8 cellular contexts compared by ENCODE assay signal in genomic region chr11:75430692-75431532, GRCh38. TPM values are rescaled to one million over a fixed set of nuclear protein-coding genes. Genes with fewer than 3 reads are reported as not detected.
DNase-seq lines count a peak whose midpoint lies in the region; ATAC-seq and TF ChIP-seq lines count a peak whose summit lies in the region.

No MANE protein-coding gene starts in this region.

- H3K27ac Mint-ChIP-seq in activated naive CD4-positive, alpha-beta T cell treated with anti-CD3 and anti-CD28 coated beads, Interleukin-2, amount 10 ng/mL, durations not matched to agents 7 days and 5 days = peak overlapping the region; percentile 53
- no peak overlapping the region for H3K27ac Mint-ChIP-seq in activated CD4-positive, alpha-beta memory T cell treated with anti-CD3 and anti-CD28 coated beads for 36 hours

- H3K27ac ChIP-seq in thoracic aorta = peak overlapping the region; percentile 32 to 72

- no peak for ATAC-seq in thoracic aorta (ENCODE audit: insufficient number of reproducible peaks, low FRiP score, low read depth)

- peaks cover 3 to 32% of the 10 kb centered on the region in 2 donors for H3K4me1 ChIP-seq in thoracic aorta (ENCODE audit: control insufficient read depth in 1 of 2, low read depth in 2 of 2)

- intact Hi-C loops in activated CD4-positive, alpha-beta memory T cell treated with anti-CD3 and anti-CD28 coated beads for 36 hours (cut with micrococcal nuclease) = loop anchor here (2.0 kb wide), 1 partner anchor 30 kb away; no protein-coding TSS in a partner anchor

- no peaks in the 10 kb centered on the region for H3K27me3 ChIP-seq in thoracic aorta (replicated peaks; ENCODE audit: insufficient read depth)

- peaks cover 10% of the 10 kb centered on the region for H3K36me3 Mint-ChIP-seq in activated naive CD4-positive, alpha-beta T cell treated with anti-CD3 and anti-CD28 coated beads, Interleukin-2, amount 10 ng/mL, durations not matched to agents 7 days and 5 days
- peaks cover 6% of the 10 kb centered on the region for H3K36me3 Mint-ChIP-seq in activated CD4-positive, alpha-beta memory T cell treated with anti-CD3 and anti-CD28 coated beads for 36 hours

- peaks cover 7% of the 10 kb centered on the region for H3K9me3 Mint-ChIP-seq in activated naive CD4-positive, alpha-beta T cell treated with anti-CD3 and anti-CD28 coated beads, Interleukin-2, amount 10 ng/mL, durations not matched to agents 7 days and 5 days
- H3K9me3 Mint-ChIP-seq in activated CD4-positive, alpha-beta memory T cell treated with anti-CD3 and anti-CD28 coated beads for 36 hours = peaks cover 7% of the 10 kb centered on the region

- H3K9me3 ChIP-seq in iPS-18c (ENCODE audit: control insufficient read depth, insufficient read depth, low read length) (peaks cover 14% of the 10 kb centered on the region), thoracic aorta (peaks cover 4% of the 10 kb centered on the region)

- peak overlapping the region; percentile 65 for H3K4me3 Mint-ChIP-seq in activated naive CD4-positive, alpha-beta T cell treated with anti-CD3 and anti-CD28 coated beads, Interleukin-2, amount 10 ng/mL, durations not matched to agents 7 days and 5 days
- H3K4me3 Mint-ChIP-seq in activated CD4-positive, alpha-beta memory T cell treated with anti-CD3 and anti-CD28 coated beads for 36 hours = peak overlapping the region; percentile 52

- TF ChIP-seq CTCF in thoracic aorta (IDR thresholded peaks at IDR 0.05) = no peak

- peak overlapping the region; percentile 45; the same call in 1 of the 2 replicates for H3K4me3 ChIP-seq in iPS-18c (ENCODE audit: insufficient read depth, low read depth, low read length)
- peak overlapping the region; percentile 67 for H3K4me3 ChIP-seq in thoracic aorta

- no peaks in the 10 kb centered on the region for H3K36me3 ChIP-seq in thoracic aorta

- POLR2A ChIA-PET in activated CD4-positive, alpha-beta memory T cell treated with anti-CD3 and anti-CD28 coated beads for 36 hours (lab: Charles Lee) = interaction anchor here (1.1 kb wide), 1 partner anchor 30 kb away, joined by 4 read pairs; no protein-coding TSS in a partner anchor

- CTCF ChIA-PET in activated naive CD4-positive, alpha-beta T cell treated with anti-CD3 and anti-CD28 coated beads, Interleukin-2, amount 10 ng/mL, durations not matched to agents 7 days and 5 days (lab: Charles Lee) = interaction anchor here (0.6 to 1.4 kb wide), 3 partner anchors 43 to 275 kb away, joined by 3 to 5 read pairs (median 3); partner anchors contain the start of gene TPBGL
- CTCF ChIA-PET in activated CD4-positive, alpha-beta memory T cell treated with anti-CD3 and anti-CD28 coated beads for 36 hours (lab: Charles Lee) = interaction anchor here (0.8 to 1.9 kb wide), 8 partner anchors 13 to 102 kb away, joined by 3 to 6 read pairs (median 4); partner anchors contain the start of gene GDPD5

- DNase-seq in activated naive CD4-positive, alpha-beta T cell treated with anti-CD3 and anti-CD28 coated beads, Interleukin-2, amount 10 ng/mL, durations not matched to agents 7 days and 5 days = no peak
- no peak for DNase-seq in activated naive CD4-positive, alpha-beta T cell treated with anti-CD3 and anti-CD28 coated beads, Interleukin-2, amount 50 U/mL, for 16 hours
- no peak for DNase-seq in activated CD4-positive, alpha-beta memory T cell treated with anti-CD3 and anti-CD28 coated beads for 36 hours
- DNase-seq in thoracic aorta (ENCODE audit: low spot score) = no peak
- DNase-seq in stimulated activated CD4-positive, alpha-beta T cell treated with anti-CD3 and anti-CD28 coated beads, Interleukin-12 subunit alpha, Interleukin-12 subunit beta, amount 100 ng/mL, for 4 hours = no peak
- no peak for DNase-seq in NCI-H2196 (lab: John Stamatoyannopoulos, UW; ENCODE audit: unreplicated experiment)
- DNase-seq in EL = no peak

- peaks cover 26% of the 10 kb centered on the region for H3K4me1 Mint-ChIP-seq in activated naive CD4-positive, alpha-beta T cell treated with anti-CD3 and anti-CD28 coated beads, Interleukin-2, amount 10 ng/mL, durations not matched to agents 7 days and 5 days
- peaks cover 15% of the 10 kb centered on the region for H3K4me1 Mint-ChIP-seq in activated CD4-positive, alpha-beta memory T cell treated with anti-CD3 and anti-CD28 coated beads for 36 hours (ENCODE audit: low read depth)

- H3K27me3 Mint-ChIP-seq in activated naive CD4-positive, alpha-beta T cell treated with anti-CD3 and anti-CD28 coated beads, Interleukin-2, amount 10 ng/mL, durations not matched to agents 7 days and 5 days = peaks cover 86% of the 10 kb centered on the region
- peaks cover 36% of the 10 kb centered on the region for H3K27me3 Mint-ChIP-seq in activated CD4-positive, alpha-beta memory T cell treated with anti-CD3 and anti-CD28 coated beads for 36 hours

RNA-seq across cellular contexts. Expression of gene KLHL35, which starts 2.1 kb away (rescaled TPM):
- total RNA-seq in activated CD4-positive, alpha-beta memory T cell treated with anti-CD3 and anti-CD28 coated beads for 36 hours = under 1 TPM; 0.12 to 0.51 TPM
- 1 to 10 TPM; 6.8 to 7.9 TPM for total RNA-seq in thoracic aorta

RNA-seq across cellular contexts. Expression of gene RPS3, which starts 31.6 kb away (rescaled TPM):
- 1,000 to 10,000 TPM; 4,423 to 4,525 TPM for total RNA-seq in activated CD4-positive, alpha-beta memory T cell treated with anti-CD3 and anti-CD28 coated beads for 36 hours
- 100 to 1,000 TPM; 560 to 708 TPM for total RNA-seq in thoracic aorta

Comparison
In these comparisons a context has a peak if more than half of its experiments do, and no peak if none do; other contexts are left out.
1. RNA of gene KLHL35, which starts 2.1 kb away (total RNA-seq): 6.8 to 7.9 TPM in thoracic aorta; 0.12 to 0.51 TPM in activated CD4-positive, alpha-beta memory T cell treated with anti-CD3 and anti-CD28 coated beads for 36 hours; every median in the first group is over 4 times any median in the second.
2. RNA of gene RPS3, which starts 31.6 kb away (total RNA-seq): 4,423 to 4,525 TPM in activated CD4-positive, alpha-beta memory T cell treated with anti-CD3 and anti-CD28 coated beads for 36 hours; 560 to 708 TPM in thoracic aorta; every median in the first group is over 4 times any median in the second.